In the genomic region with DNA sequence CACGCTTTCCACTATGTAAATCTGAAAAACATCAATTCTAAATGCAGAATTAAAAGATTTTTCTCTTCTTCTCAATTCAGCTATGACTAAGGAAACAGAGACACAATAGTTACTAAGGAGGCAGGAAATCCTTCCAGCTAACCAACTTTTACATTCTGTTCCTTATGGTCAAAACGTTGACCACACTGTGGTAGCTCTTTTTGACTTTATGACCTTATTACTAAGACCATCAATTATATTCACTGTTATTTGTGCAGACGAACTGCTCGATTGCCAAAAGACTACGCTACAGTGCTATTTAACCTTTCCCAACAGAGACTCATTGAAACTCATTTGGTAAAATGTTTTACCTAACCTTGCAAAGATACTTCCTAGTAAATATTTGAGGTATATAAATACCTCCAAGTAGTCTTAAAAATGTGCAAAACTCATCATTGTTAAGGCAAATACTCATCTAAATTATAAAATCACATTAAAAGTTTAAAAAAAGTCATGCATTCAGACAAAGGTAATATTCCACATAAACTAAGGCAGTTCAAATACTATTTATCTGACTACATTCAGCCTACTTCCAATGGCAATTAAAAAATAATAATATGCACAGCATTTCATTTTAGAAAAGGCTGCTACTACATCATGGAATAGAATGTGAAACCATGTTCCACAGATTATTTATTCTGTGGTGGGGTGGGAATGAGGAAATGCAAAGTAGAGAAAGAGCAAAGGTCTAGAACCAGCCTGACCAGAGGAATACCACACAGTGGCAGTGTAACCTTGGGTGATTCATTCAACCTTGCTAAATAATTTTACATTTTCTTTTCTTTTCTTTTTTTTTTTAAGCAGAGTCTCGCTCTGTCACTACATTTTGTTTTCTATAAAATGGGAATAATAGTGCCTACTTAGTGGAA, we compare ENCODE assay signal across 8 cellular contexts.
DNase-seq lines count a peak whose midpoint lies in the region; ATAC-seq lines count a peak whose summit lies in the region.
"Had no signal": no experiment of that assay in that cellular context is flagged by ENCODE, and none has a peak within 500 bp of the region (broad histone marks: within the 10 kb centered on the region; RNA-seq: fewer than 3 reads in every experiment).

No MANE protein-coding gene starts in this region.

- H3K4me3 ChIP-seq in skeletal muscle satellite cell (ENCODE audit: low read length) = peak overlapping the region; percentile 39

- peaks cover 94% of the 10 kb centered on the region for H3K4me1 ChIP-seq in skeletal muscle satellite cell (ENCODE audit: control insufficient read depth, insufficient read depth, low read length)

- peaks cover 2% of the 10 kb centered on the region for H3K9me3 Mint-ChIP-seq in activated CD4-positive, alpha-beta T cell treated with anti-CD3 and anti-CD28 coated beads, Interleukin-2, amount 10 ng/mL, durations not matched to agents 7 days and 5 days
- H3K9me3 Mint-ChIP-seq in activated T-cell treated with anti-CD3 and anti-CD28 coated beads, Interleukin-2, amount 50 U/mL, for 4 hours = no peaks in the 10 kb centered on the region

- no peak overlapping the region for H3K4me3 Mint-ChIP-seq in activated CD4-positive, alpha-beta T cell treated with anti-CD3 and anti-CD28 coated beads, Interleukin-2, amount 10 ng/mL, durations not matched to agents 7 days and 5 days
- no peak overlapping the region for H3K4me3 Mint-ChIP-seq in activated T-cell treated with anti-CD3 and anti-CD28 coated beads, Interleukin-2, amount 50 U/mL, for 4 hours

- DNase-seq in NOMO-1 treated with dmso at 0.1 percent for 144 hours (lab: John Stamatoyannopoulos, UW; ENCODE audit: unreplicated experiment) (peak; percentile 66), fibroblast of peridontal ligament (ENCODE audit: extremely low read depth) (peak; percentile 60), KG1 (lab: John Stamatoyannopoulos, UW) (no peak)
- DNase-seq in activated CD4-positive, alpha-beta T cell treated with anti-CD3 and anti-CD28 coated beads, Interleukin-2, amount 10 ng/mL, durations not matched to agents 7 days and 5 days = no peak
- no peak for DNase-seq in activated T-cell treated with anti-CD3 and anti-CD28 coated beads, Interleukin-2, amount 50 U/mL, for 4 hours
- DNase-seq: NCI-H774 had no signal

- H3K27me3 ChIP-seq in skeletal muscle satellite cell (ENCODE audit: control insufficient read depth, insufficient read depth, low read length) = no peaks in the 10 kb centered on the region

- H3K4me1 Mint-ChIP-seq in activated CD4-positive, alpha-beta T cell treated with anti-CD3 and anti-CD28 coated beads, Interleukin-2, amount 10 ng/mL, durations not matched to agents 7 days and 5 days = peaks cover 36% of the 10 kb centered on the region
- H3K4me1 Mint-ChIP-seq in activated T-cell treated with anti-CD3 and anti-CD28 coated beads, Interleukin-2, amount 50 U/mL, for 4 hours (ENCODE audit: low read depth) = peaks cover 3% of the 10 kb centered on the region

- no peaks in the 10 kb centered on the region for H3K9me3 ChIP-seq in skeletal muscle satellite cell (replicated peaks; ENCODE audit: low read length)

- POLR2A ChIA-PET in activated CD4-positive, alpha-beta T cell treated with anti-CD3 and anti-CD28 coated beads, Interleukin-2, amount 10 ng/mL, durations not matched to agents 7 days and 5 days (lab: Charles Lee) = no interaction called here

- H3K9ac ChIP-seq in skeletal muscle satellite cell (ENCODE audit: low read depth, low read length) = peak overlapping the region; percentile 81

- CTCF ChIA-PET in activated CD4-positive, alpha-beta T cell treated with anti-CD3 and anti-CD28 coated beads, Interleukin-2, amount 10 ng/mL, durations not matched to agents 7 days and 5 days (lab: Charles Lee) = interaction anchor here (1.2 kb wide), 2 partner anchors 13 to 30 kb away, joined by 3 to 4 read pairs; no protein-coding TSS in a partner anchor

- no peaks in the 10 kb centered on the region for H3K27me3 Mint-ChIP-seq in activated CD4-positive, alpha-beta T cell treated with anti-CD3 and anti-CD28 coated beads, Interleukin-2, amount 10 ng/mL, durations not matched to agents 7 days and 5 days
- no peaks in the 10 kb centered on the region for H3K27me3 Mint-ChIP-seq in activated T-cell treated with anti-CD3 and anti-CD28 coated beads, Interleukin-2, amount 50 U/mL, for 4 hours (ENCODE audit: low read depth)

- no peak overlapping the region for H3K27ac Mint-ChIP-seq in activated CD4-positive, alpha-beta T cell treated with anti-CD3 and anti-CD28 coated beads, Interleukin-2, amount 10 ng/mL, durations not matched to agents 7 days and 5 days

- H3K36me3 ChIP-seq in skeletal muscle satellite cell (ENCODE audit: insufficient read depth, low read length) = no peaks in the 10 kb centered on the region

- H3K36me3 Mint-ChIP-seq in activated CD4-positive, alpha-beta T cell treated with anti-CD3 and anti-CD28 coated beads, Interleukin-2, amount 10 ng/mL, durations not matched to agents 7 days and 5 days (ENCODE audit: low read depth) = peaks cover 28% of the 10 kb centered on the region
- H3K36me3 Mint-ChIP-seq in activated T-cell treated with anti-CD3 and anti-CD28 coated beads, Interleukin-2, amount 50 U/mL, for 4 hours (ENCODE audit: insufficient read depth) = peaks cover 40% of the 10 kb centered on the region

- ATAC-seq in GM18870 (IDR thresholded peaks at IDR 0.05; ENCODE audit: unreplicated experiment) = peak; percentile 42
- no peak for ATAC-seq in activated T-cell treated with anti-CD3 and anti-CD28 coated beads, Interleukin-2, amount 50 U/mL, for 4 hours

- H3K4me2 ChIP-seq in skeletal muscle satellite cell (ENCODE audit: low read length) = peak overlapping the region; percentile 78

Comparison
In these comparisons a context has a peak if more than half of its experiments do, and no peak if none do; other contexts are left out.
1. DNase-seq: peak in NOMO-1 treated with dmso at 0.1 percent for 144 hours (single experiment) and fibroblast of peridontal ligament (single experiment); none in KG1 (single experiment), activated CD4-positive, alpha-beta T cell treated with anti-CD3 and anti-CD28 coated beads, Interleukin-2, amount 10 ng/mL, durations not matched to agents 7 days and 5 days (single experiment) and activated T-cell treated with anti-CD3 and anti-CD28 coated beads, Interleukin-2, amount 50 U/mL, for 4 hours (single experiment).